12 cellular contexts compared by ENCODE assay signal in genomic region chr18:76376668-76377358, GRCh38.
DNase-seq lines count a peak whose midpoint lies in the region; ATAC-seq, FAIRE-seq and TF ChIP-seq lines count a peak whose summit lies in the region.
"Had no signal": no experiment of that assay in that cellular context is flagged by ENCODE, and none has a peak within 500 bp of the region (broad histone marks: within the 10 kb centered on the region; RNA-seq: fewer than 3 reads in every experiment).

No MANE protein-coding gene starts in this region.

- no peaks in the 10 kb centered on the region for H3K79me2 ChIP-seq in K562 (ENCODE audit: control insufficient read depth, insufficient read depth, low read length)

- TF ChIP-seq CTCF in GM06990 (IDR thresholded peaks at IDR 0.05; ENCODE audit: insufficient read depth, low read length, poor library complexity, severe bottlenecking) (peak; percentile 24), K562 (IDR thresholded peaks at IDR 0.05 in 2 of 3, conservative IDR thresholded peaks at IDR 0.05 in 1 of 3; ENCODE audit: insufficient read depth in 2 of 3, low read depth in 1 of 3, low read length in 3 of 3) (no peak), vagina (IDR thresholded peaks at IDR 0.05) (no peak)

- H3K9me1 ChIP-seq in K562 (ENCODE audit: control insufficient read depth, insufficient read depth, low read length), result no peaks in the 10 kb centered on the region

- H3K4me1 ChIP-seq in K562 (replicated peaks in 1 of 2; ENCODE audit: control insufficient read depth in 2 of 2, insufficient read depth in 2 of 2, low read length in 2 of 2) (no peaks in the 10 kb centered on the region; a peak in 1 of 5 replicates), vagina (peaks cover 22% of the 10 kb centered on the region)

- no peak for TF ChIP-seq RAD21 in K562 (CRISPR knock-in tag; conservative IDR thresholded peaks at IDR 0.05 in 1 of 2, IDR thresholded peaks at IDR 0.05 in 1 of 2)

- peaks cover 5% of the 10 kb centered on the region for H3K9me3 Mint-ChIP-seq in activated CD4-positive, alpha-beta T cell treated with anti-CD3 and anti-CD28 coated beads, Interleukin-2, amount 10 ng/mL, durations not matched to agents 7 days and 5 days

- TF ChIP-seq EP300 in K562 (IDR thresholded peaks at IDR 0.05; ENCODE audit: low read length), result no peak

- H3K36me3 Mint-ChIP-seq in activated CD4-positive, alpha-beta T cell treated with anti-CD3 and anti-CD28 coated beads, Interleukin-2, amount 10 ng/mL, durations not matched to agents 7 days and 5 days (ENCODE audit: low read depth), result no peaks in the 10 kb centered on the region

- ATAC-seq in K562 (peak; percentile 55; the same call in 1 of the 3 replicates), HG03571 (IDR thresholded peaks at IDR 0.05; ENCODE audit: unreplicated experiment) (no peak)

- BruUV-seq in K562 (replicated peaks; lab: Mats Ljungman, UMichigan), result no TSS peak

- intact Hi-C loops in K562 (cut with micrococcal nuclease) (no loop called here), vagina (cut with DNase I) (no loop called here)

- peak overlapping the region; percentile 34 for H3K27ac Mint-ChIP-seq in activated CD4-positive, alpha-beta T cell treated with anti-CD3 and anti-CD28 coated beads, Interleukin-2, amount 10 ng/mL, durations not matched to agents 7 days and 5 days

- peaks cover 12% of the 10 kb centered on the region for H3K36me3 ChIP-seq in GM06990 (ENCODE audit: control insufficient read depth, insufficient read depth, low read length)
- H3K36me3 ChIP-seq in K562 (ENCODE audit: control insufficient read depth, insufficient read depth, low read length), result no peaks in the 10 kb centered on the region
- H3K36me3 ChIP-seq in vagina, result peaks cover 0 to 26% of the 10 kb centered on the region in 2 donors

- WGBS in K562 (ENCODE audit: insufficient coverage, low coverage, missing lambda C conversion rate), result 2% methylated on average over 20 of the region's 27 CpGs

- no peaks in the 10 kb centered on the region for H4K20me1 ChIP-seq in K562 (replicated peaks; ENCODE audit: control insufficient read depth, insufficient read depth, low read length)

- CTCF ChIA-PET in activated CD4-positive, alpha-beta T cell treated with anti-CD3 and anti-CD28 coated beads, Interleukin-2, amount 10 ng/mL, durations not matched to agents 7 days and 5 days (lab: Charles Lee), result interaction anchor here (0.5 to 0.7 kb wide), 2 partner anchors 323 kb away, joined by 4 to 7 read pairs; no protein-coding TSS in a partner anchor
- CTCF ChIA-PET in K562 (lab: Yijun Ruan, JAX; ENCODE audit: low intra/inter-chr PET ratio), result interaction anchor here (0.7 kb wide), 1 partner anchor 207 kb away, joined by 3 read pairs; no protein-coding TSS in a partner anchor

- H3K9ac ChIP-seq in K562 (ENCODE audit: insufficient read depth in 1 of 2, low read depth in 2 of 2, low read length in 2 of 2), result no peak overlapping the region

- H3K27ac ChIP-seq in K562 (ENCODE audit: extremely low read depth, low read depth, low read length) (no peak overlapping the region), vagina (no peak overlapping the region)
- H3K27ac ChIP-seq: tibial nerve had no signal

- FAIRE-seq in K562 (lab: Jason Lieb, UNC), result no peak
- FAIRE-seq: GM12892, keratinocyte had no signal

- no peak for TF ChIP-seq POLR2A in K562 (conservative IDR thresholded peaks at IDR 0.05)
- TF ChIP-seq POLR2A in vagina (IDR thresholded peaks at IDR 0.05), result no peak

- in situ Hi-C loops in K562 (cut with MboI), result no loop called here

- H3K9me3 ChIP-seq in K562 (replicated peaks; ENCODE audit: control insufficient read depth, insufficient read depth, low read depth, low read length) (no peaks in the 10 kb centered on the region), vagina (no peaks in the 10 kb centered on the region)
- H3K9me3 ChIP-seq: tibial nerve had no signal

- no peak for DNase-seq in GM06990 (ENCODE audit: extremely low read depth, insufficient read length)
- peak; percentile 37 for DNase-seq in activated CD4-positive, alpha-beta T cell treated with anti-CD3 and anti-CD28 coated beads, Interleukin-2, amount 10 ng/mL, durations not matched to agents 7 days and 5 days
- DNase-seq in K562 (ENCODE audit: extremely low read depth in 1 of 4, low spot score in 3 of 4), result peak in 3 of 4 experiments; percentile 11 to 13 (median 13)
- peak; percentile 18 for DNase-seq in stimulated activated CD4-positive, alpha-beta T cell treated with anti-CD3 and anti-CD28 coated beads, Interleukin-4, amount 100 ng/mL, for 1 hour
- DNase-seq in AG08395 (ENCODE audit: low spot score), result no peak
- DNase-seq in vagina (ENCODE audit: extremely low spot score in 2 of 2), result no peak
- DNase-seq in NK-92 treated with Interleukin-12 subunit alpha and Interleukin-12 subunit beta, amount 100 ng/mL, for 24 hours (lab: John Stamatoyannopoulos, UW), result no peak
- DNase-seq: NCI-H748 treated with DMSO at 0.1 percent for 48 hours had no signal

- H3K4me3 ChIP-seq in GM06990 (replicated peaks; ENCODE audit: low read depth, low read length), result no peak overlapping the region
- H3K4me3 ChIP-seq in K562, result no peak overlapping the region
- no peak overlapping the region for H3K4me3 ChIP-seq in vagina
- H3K4me3 ChIP-seq: tibial nerve had no signal

- H3K27me3 ChIP-seq in GM06990 (replicated peaks; ENCODE audit: control insufficient read depth, insufficient read depth, low read length) (no peaks in the 10 kb centered on the region), K562 (ENCODE audit: control insufficient read depth in 2 of 2, insufficient read depth in 2 of 2, low read length in 2 of 2) (peaks cover 0 to 13% of the 10 kb centered on the region in 2 experiments; a peak in 2 of 5 replicates), vagina (no peaks in the 10 kb centered on the region)
- H3K27me3 ChIP-seq: tibial nerve had no signal

- H3K4me1 Mint-ChIP-seq in activated CD4-positive, alpha-beta T cell treated with anti-CD3 and anti-CD28 coated beads, Interleukin-2, amount 10 ng/mL, durations not matched to agents 7 days and 5 days, result peaks cover 54% of the 10 kb centered on the region

- H3K4me3 Mint-ChIP-seq in activated CD4-positive, alpha-beta T cell treated with anti-CD3 and anti-CD28 coated beads, Interleukin-2, amount 10 ng/mL, durations not matched to agents 7 days and 5 days, result no peak overlapping the region

- H3K4me2 ChIP-seq in K562 (ENCODE audit: insufficient read depth, low read length), result no peak overlapping the region

- no peak overlapping the region for H2AFZ ChIP-seq in K562 (ENCODE audit: low read depth, low read length)

- no peaks in the 10 kb centered on the region for H3K27me3 Mint-ChIP-seq in activated CD4-positive, alpha-beta T cell treated with anti-CD3 and anti-CD28 coated beads, Interleukin-2, amount 10 ng/mL, durations not matched to agents 7 days and 5 days

- POLR2A ChIA-PET in activated CD4-positive, alpha-beta T cell treated with anti-CD3 and anti-CD28 coated beads, Interleukin-2, amount 10 ng/mL, durations not matched to agents 7 days and 5 days (lab: Charles Lee), result interaction anchor here (0.6 kb wide), 1 partner anchor 86 kb away, joined by 4 read pairs; no protein-coding TSS in a partner anchor
- POLR2A ChIA-PET in K562 (lab: Yijun Ruan, JAX), result no interaction called here

TF ChIP-seq in K562, 482 proteins besides CTCF, POLR2A, EP300 and RAD21:
- no peak for TF ChIP-seq NUFIP1 (IDR thresholded peaks at IDR 0.05; ENCODE audit: partially characterized antibody)
- TF ChIP-seq PKNOX1 (IDR thresholded peaks at IDR 0.05), result 0 out of 2 replicates have a peak, but pooled peaks have one; percentile 9

Comparison
In these comparisons a context has a peak if more than half of its experiments do, and no peak if none do; other contexts are left out.
1. DNase-seq: peak in activated CD4-positive, alpha-beta T cell treated with anti-CD3 and anti-CD28 coated beads, Interleukin-2, amount 10 ng/mL, durations not matched to agents 7 days and 5 days (single experiment), K562 (3 of 4) and stimulated activated CD4-positive, alpha-beta T cell treated with anti-CD3 and anti-CD28 coated beads, Interleukin-4, amount 100 ng/mL, for 1 hour (single experiment); none in GM06990 (single experiment), AG08395 (single experiment), vagina (0 of 2) and NK-92 treated with Interleukin-12 subunit alpha and Interleukin-12 subunit beta, amount 100 ng/mL, for 24 hours (single experiment).